ENCODE assay signal across 10 cellular contexts in the genomic region with DNA sequence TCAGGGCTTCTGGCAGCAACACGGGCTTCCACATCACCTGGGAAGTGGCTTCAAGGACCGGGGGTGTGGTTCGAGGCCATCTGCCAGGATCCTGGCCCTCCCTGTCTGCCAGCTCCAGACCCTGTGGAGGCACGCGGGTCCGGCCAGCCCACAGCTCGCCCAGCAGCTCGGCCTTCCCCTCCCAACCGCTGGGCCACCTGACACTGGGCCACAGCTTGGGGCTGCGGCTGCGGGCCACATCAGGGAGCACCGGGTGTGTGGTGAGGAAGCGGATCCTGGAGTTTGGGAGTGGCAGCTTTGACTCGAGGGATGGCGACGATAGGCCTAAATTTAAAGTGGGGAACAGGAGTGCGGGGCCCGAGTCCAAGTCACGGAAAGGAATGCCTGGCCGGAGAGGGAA. TPM values are rescaled to one million over a fixed set of nuclear protein-coding genes. Genes with fewer than 3 reads are reported as not detected.
DNase-seq lines count a peak whose midpoint lies in the region; ATAC-seq and TF ChIP-seq lines count a peak whose summit lies in the region.
"Had no signal": no experiment of that assay in that cellular context is flagged by ENCODE, and none has a peak within 500 bp of the region (broad histone marks: within the 10 kb centered on the region; RNA-seq: fewer than 3 reads in every experiment).

No MANE protein-coding gene starts in this region.

- intact Hi-C loops in CD4-positive, alpha-beta T cell (cut with DNase I, micrococcal nuclease), result no loop called here
- intact Hi-C loops in adrenal gland (cut with DNase I), result no loop called here

- H3K27me3 ChIP-seq in CD4-positive, alpha-beta T cell (ENCODE audit: control insufficient read depth, insufficient read depth, low read length), result no peaks in the 10 kb centered on the region
- H3K27me3 ChIP-seq in Peyer's patch, result no peaks in the 10 kb centered on the region
- H3K27me3 ChIP-seq in fibroblast of lung (ENCODE audit: control insufficient read depth, insufficient read depth, low read length), result no peaks in the 10 kb centered on the region
- H3K27me3 ChIP-seq in parathyroid adenoma (ENCODE audit: control insufficient read depth, insufficient read depth, low read length), result no peaks in the 10 kb centered on the region
- H3K27me3 ChIP-seq in neural progenitor cell, result no peaks in the 10 kb centered on the region
- peaks cover 6% of the 10 kb centered on the region for H3K27me3 ChIP-seq in adrenal gland

- H3F3A ChIP-seq in neural progenitor cell (ENCODE audit: low read depth), result no peaks in the 10 kb centered on the region

- no peak overlapping the region for H3K27ac Mint-ChIP-seq in CD4-positive, alpha-beta T cell
- H3K27ac Mint-ChIP-seq in neural progenitor cell, result no peak overlapping the region

- no peaks in the 10 kb centered on the region for H3K36me3 ChIP-seq in Peyer's patch
- no peaks in the 10 kb centered on the region for H3K36me3 ChIP-seq in fibroblast of lung (ENCODE audit: control insufficient read depth, insufficient read depth, low read length)
- no peaks in the 10 kb centered on the region for H3K36me3 ChIP-seq in parathyroid adenoma (ENCODE audit: control insufficient read depth, insufficient read depth, low read length)
- H3K36me3 ChIP-seq in neural progenitor cell, result no peaks in the 10 kb centered on the region
- H3K36me3 ChIP-seq in adrenal gland (replicated peaks in 1 of 2), result no peaks in the 10 kb centered on the region

- H3K27ac ChIP-seq in CD4-positive, alpha-beta T cell (ENCODE audit: low read depth, low read length), result no peak overlapping the region
- peak overlapping the region; percentile 5 to 55 (median 42) for H3K27ac ChIP-seq in Peyer's patch
- H3K27ac ChIP-seq in fibroblast of lung (ENCODE audit: insufficient read depth, low read length), result no peak overlapping the region
- H3K27ac ChIP-seq in parathyroid adenoma, result peak overlapping the region; percentile 76
- no peak overlapping the region for H3K27ac ChIP-seq in neural progenitor cell
- no peak overlapping the region for H3K27ac ChIP-seq in adrenal gland
- H3K27ac ChIP-seq: epithelial cell of prostate had no signal

- H4K20me1 ChIP-seq in fibroblast of lung (ENCODE audit: control insufficient read depth, extremely low read depth, insufficient read depth, low read length), result no peaks in the 10 kb centered on the region
- no peaks in the 10 kb centered on the region for H4K20me1 ChIP-seq in neural progenitor cell (ENCODE audit: low read depth)

- H3K79me2 ChIP-seq in fibroblast of lung (ENCODE audit: control insufficient read depth, insufficient read depth, low read length), result no peaks in the 10 kb centered on the region
- H3K79me2 ChIP-seq in parathyroid adenoma, result no peaks in the 10 kb centered on the region
- no peaks in the 10 kb centered on the region for H3K79me2 ChIP-seq in neural progenitor cell (ENCODE audit: low read depth)

- peak overlapping the region; percentile 91 for H2AFZ ChIP-seq in fibroblast of lung (ENCODE audit: low read length)
- H2AFZ ChIP-seq in parathyroid adenoma, result peak overlapping the region; percentile 86
- H2AFZ ChIP-seq in neural progenitor cell (replicated peaks), result no peak overlapping the region

- POLR2A ChIA-PET in CD4-positive, alpha-beta T cell (lab: Charles Lee), result interaction anchor here (0.5 to 1.3 kb wide), 5 partner anchors 13 to 124 kb away, joined by 3 to 6 read pairs (median 4); a partner anchor contains a TSS

- ATAC-seq in CD4-positive, alpha-beta T cell (ENCODE audit: poor library complexity), result no peak
- ATAC-seq in HG02798 (IDR thresholded peaks at IDR 0.05; ENCODE audit: poor library complexity, unreplicated experiment), result no peak

- peaks cover 30% of the 10 kb centered on the region for H3K4me1 Mint-ChIP-seq in CD4-positive, alpha-beta T cell (ENCODE audit: low read depth)
- H3K4me1 Mint-ChIP-seq in neural progenitor cell, result peaks cover 2% of the 10 kb centered on the region

- WGBS in adrenal gland, 4 donors, result 52 to 64% (median 55%) methylated on average over 18 to 20 of the region's 20 CpGs

- H3K9me3 ChIP-seq in CD4-positive, alpha-beta T cell (ENCODE audit: control insufficient read depth, low read length), result no peaks in the 10 kb centered on the region
- H3K9me3 ChIP-seq in Peyer's patch (no peaks in the 10 kb centered on the region), fibroblast of lung (ENCODE audit: control insufficient read depth, insufficient read depth, low read depth, low read length) (no peaks in the 10 kb centered on the region), parathyroid adenoma (ENCODE audit: control insufficient read depth, low read length) (no peaks in the 10 kb centered on the region), neural progenitor cell (ENCODE audit: low read depth) (no peaks in the 10 kb centered on the region), adrenal gland (replicated peaks in 1 of 3) (no peaks in the 10 kb centered on the region)

- peak overlapping the region; percentile 50 for H3K9ac ChIP-seq in fibroblast of lung (ENCODE audit: insufficient read depth, low read length)
- no peak overlapping the region for H3K9ac ChIP-seq in parathyroid adenoma
- H3K9ac ChIP-seq in neural progenitor cell, result no peak overlapping the region

- H3K4me3 ChIP-seq in Peyer's patch (peak overlapping the region; percentile 42 to 65 (median 49)), fibroblast of lung (replicated peaks in 1 of 4; ENCODE audit: control extremely low read depth in 1 of 4, insufficient read depth in 1 of 4, low read depth in 3 of 4, low read length in 4 of 4) (peak overlapping the region; percentile 6 to 60 (median 26)), parathyroid adenoma (ENCODE audit: low read depth, low read length) (no peak overlapping the region), neural progenitor cell (no peak overlapping the region), adrenal gland (peak overlapping the region in 2 of 4 donors; percentile 15 to 50)

- no peak for TF ChIP-seq CTCF in CD4-positive, alpha-beta T cell (IDR thresholded peaks at IDR 0.05)
- TF ChIP-seq CTCF in Peyer's patch (IDR thresholded peaks at IDR 0.05) (no peak), fibroblast of lung (conservative IDR thresholded peaks at IDR 0.05 in 1 of 2, IDR thresholded peaks at IDR 0.05 in 1 of 2; ENCODE audit: low read depth in 1 of 2, low read length in 2 of 2) (no peak), parathyroid adenoma (IDR thresholded peaks at IDR 0.05) (no peak), neural progenitor cell (IDR thresholded peaks at IDR 0.05) (no peak), adrenal gland (IDR thresholded peaks at IDR 0.05) (no peak)

- TF ChIP-seq POLR2A in Peyer's patch (IDR thresholded peaks at IDR 0.05), result no peak
- no peak for TF ChIP-seq POLR2A in adrenal gland (IDR thresholded peaks at IDR 0.05)

- CTCF ChIA-PET in CD4-positive, alpha-beta T cell (lab: Charles Lee), result no interaction called here

- peak overlapping the region; percentile 80 for H3K4me3 Mint-ChIP-seq in CD4-positive, alpha-beta T cell
- no peak overlapping the region for H3K4me3 Mint-ChIP-seq in neural progenitor cell

- DNase-seq in CD4-positive, alpha-beta T cell, result no peak
- DNase-seq in Peyer's patch (no peak), fibroblast of lung (ENCODE audit: low read depth in 2 of 2) (no peak), neural progenitor cell (ENCODE audit: low spot score) (no peak), adrenal gland (no peak)
- DNase-seq in activated effector memory CD4-positive, alpha-beta T cell treated with anti-CD3 and anti-CD28 coated beads, Interleukin-2, amount 50 U/mL, for 16 hours, result no peak
- DNase-seq: activated CD4-positive, CD25-positive, alpha-beta regulatory T cell had no signal

- H3K4me1 ChIP-seq in Peyer's patch (peaks cover 0 to 21% (median 12%) of the 10 kb centered on the region in 4 donors), fibroblast of lung (ENCODE audit: control insufficient read depth, extremely low read depth, insufficient read depth, low read length) (peaks cover 9% of the 10 kb centered on the region), parathyroid adenoma (no peaks in the 10 kb centered on the region), neural progenitor cell (no peaks in the 10 kb centered on the region), adrenal gland (replicated peaks in 1 of 2) (peaks cover 0 to 17% of the 10 kb centered on the region in 2 donors)

- peak overlapping the region; percentile 85 for H3K4me2 ChIP-seq in fibroblast of lung (ENCODE audit: extremely low read depth, insufficient read depth, low read length)
- no peak overlapping the region for H3K4me2 ChIP-seq in parathyroid adenoma (ENCODE audit: low read length)
- H3K4me2 ChIP-seq in neural progenitor cell, result no peak overlapping the region

- H3K9me3 Mint-ChIP-seq in CD4-positive, alpha-beta T cell, result no peaks in the 10 kb centered on the region
- no peaks in the 10 kb centered on the region for H3K9me3 Mint-ChIP-seq in neural progenitor cell

- H3K27me3 Mint-ChIP-seq in CD4-positive, alpha-beta T cell, result no peaks in the 10 kb centered on the region
- H3K27me3 Mint-ChIP-seq in neural progenitor cell (ENCODE audit: insufficient read depth, low read depth), result peaks cover 2% of the 10 kb centered on the region

- no peaks in the 10 kb centered on the region for H3K36me3 Mint-ChIP-seq in CD4-positive, alpha-beta T cell (ENCODE audit: low read depth)
- no peaks in the 10 kb centered on the region for H3K36me3 Mint-ChIP-seq in neural progenitor cell

RNA-seq across cellular contexts. Expression of a gene that starts 6.9 kb away (rescaled TPM):
- total RNA-seq in CD4-positive, alpha-beta T cell, result 1 to 10 TPM; 2.9 to 3.4 TPM
- total RNA-seq in Peyer's patch (1 to 10 TPM in 3 of 4 donors, under 1 TPM in 1; 0.94 to 3.3 (median 1.7) TPM), fibroblast of lung (0.77 and 1.5 TPM in 2 replicates), neural progenitor cell (ENCODE audit: low replicate concordance) (1.8 and 6.0 TPM in 2 replicates), adrenal gland (1 to 10 TPM in 5 of 8 donors, under 1 TPM in 3; 0.36 to 4.7 (median 1.8) TPM)
- polyA plus RNA-seq in fibroblast of lung (0.25 and 0.37 TPM in 2 replicates), adrenal gland (1 to 10 TPM in 2 of 3 donors, under 1 TPM in 1; 0.46 to 7.1 (median 4.5) TPM)
- polyA plus RNA-seq in fibroblast of lung (2012), result 1.1 and 1.9 TPM in 2 replicates
- polyA minus RNA-seq in fibroblast of lung (ENCODE audit: low replicate concordance), result 1.0 and 1.2 TPM in 2 replicates

RNA-seq across cellular contexts. Expression of a gene that starts 7.1 kb away (rescaled TPM):
- total RNA-seq in CD4-positive, alpha-beta T cell, result 10 to 100 TPM; 21.7 to 25.1 TPM
- 1 to 10 TPM in 3 of 4 donors, not detected in 1; 1.2 to 2.5 (median 2.3) TPM for total RNA-seq in Peyer's patch
- total RNA-seq in fibroblast of lung, result 23.9 and 27.1 TPM in 2 replicates
- polyA plus RNA-seq in fibroblast of lung, result 24.3 and 34.0 TPM in 2 replicates
- 32.9 and 48.2 TPM in 2 replicates for polyA plus RNA-seq in fibroblast of lung (2012)
- 78.8 and 104 TPM in 2 replicates for polyA minus RNA-seq in fibroblast of lung (ENCODE audit: low replicate concordance)
- total RNA-seq in neural progenitor cell (ENCODE audit: low replicate concordance), result 88.1 and 138 TPM in 2 replicates
- total RNA-seq in adrenal gland, result 10 to 100 TPM in 6 of 8 donors, 1 to 10 TPM in 2; 7.5 to 23.9 (median 16.1) TPM
- 10 to 100 TPM in 2 of 3 donors, 1 to 10 TPM in 1; 6.4 to 20.2 (median 14.4) TPM for polyA plus RNA-seq in adrenal gland

RNA-seq across cellular contexts. Expression of a gene that starts 27.3 kb away (rescaled TPM):
- under 1 TPM; 0.20 to 0.27 TPM for total RNA-seq in CD4-positive, alpha-beta T cell
- total RNA-seq in Peyer's patch, result 10 to 100 TPM; 46.2 to 99.9 (median 75.7) TPM
- total RNA-seq in fibroblast of lung, result 11.8 and 16.0 TPM in 2 replicates
- polyA plus RNA-seq in fibroblast of lung, result 8.3 and 10.0 TPM in 2 replicates
- 8.2 and 11.3 TPM in 2 replicates for polyA plus RNA-seq in fibroblast of lung (2012)
- 10.6 and 20.2 TPM in 2 replicates for polyA minus RNA-seq in fibroblast of lung (ENCODE audit: low replicate concordance)
- 11.4 and 40.0 TPM in 2 replicates for total RNA-seq in neural progenitor cell (ENCODE audit: low replicate concordance)
- total RNA-seq in adrenal gland, result 10 to 100 TPM in 7 of 8 donors, 1 to 10 TPM in 1; 9.7 to 21.2 (median 14.1) TPM
- 10 to 100 TPM in 2 of 3 donors, 1 to 10 TPM in 1; 7.4 to 35.6 (median 17.3) TPM for polyA plus RNA-seq in adrenal gland

RNA-seq across cellular contexts. Expression of a gene that starts 34.4 kb away (rescaled TPM):
- total RNA-seq in CD4-positive, alpha-beta T cell, result 10 to 100 TPM; 51.4 to 60.7 TPM
- 100 to 1,000 TPM in 3 of 4 donors, 10 to 100 TPM in 1; 85.3 to 191 (median 121) TPM for total RNA-seq in Peyer's patch
- 157 and 228 TPM in 2 replicates for total RNA-seq in fibroblast of lung
- 133 and 193 TPM in 2 replicates for polyA plus RNA-seq in fibroblast of lung
- 213 and 279 TPM in 2 replicates for polyA plus RNA-seq in fibroblast of lung (2012)
- polyA minus RNA-seq in fibroblast of lung (ENCODE audit: low replicate concordance), result 562 and 638 TPM in 2 replicates
- 100 and 134 TPM in 2 replicates for total RNA-seq in neural progenitor cell (ENCODE audit: low replicate concordance)
- 100 to 1,000 TPM; 106 to 188 (median 146) TPM for total RNA-seq in adrenal gland
- polyA plus RNA-seq in adrenal gland, result 100 to 1,000 TPM; 142 to 258 (median 212) TPM

RNA-seq across cellular contexts. Expression of a gene that starts 40.4 kb away (rescaled TPM):
- 10 to 100 TPM; 41.3 to 41.8 TPM for total RNA-seq in CD4-positive, alpha-beta T cell
- 10 to 100 TPM in 3 of 4 donors, 1 to 10 TPM in 1; 5.4 to 83.3 (median 41.8) TPM for total RNA-seq in Peyer's patch
- 13.0 and 14.9 TPM in 2 replicates for total RNA-seq in fibroblast of lung
- polyA plus RNA-seq in fibroblast of lung, result 6.9 TPM in 2 replicates
- polyA plus RNA-seq in fibroblast of lung (2012), result 19.6 and 21.3 TPM in 2 replicates
- 4.1 and 8.4 TPM in 2 replicates for polyA minus RNA-seq in fibroblast of lung (ENCODE audit: low replicate concordance)
- 8.7 and 15.9 TPM in 2 replicates for total RNA-seq in neural progenitor cell (ENCODE audit: low replicate concordance)
- total RNA-seq in adrenal gland, result 100 to 1,000 TPM in 1 of 8 donors, 10 to 100 TPM in 7; 13.6 to 108 (median 37.5) TPM
- polyA plus RNA-seq in adrenal gland, result 100 to 1,000 TPM in 2 of 3 donors, 10 to 100 TPM in 1; 40.5 to 133 (median 124) TPM

Comparison
In these comparisons a context has a peak if more than half of its experiments do, and no peak if none do; other contexts are left out.
1. H3K27ac ChIP-seq: peak in Peyer's patch (4 of 4) and parathyroid adenoma (single experiment); none in CD4-positive, alpha-beta T cell (single experiment), fibroblast of lung (single experiment), neural progenitor cell (single experiment) and adrenal gland (0 of 5).
2. H3K4me3 ChIP-seq: peak in Peyer's patch (4 of 4) and fibroblast of lung (4 of 4); none in parathyroid adenoma (single experiment) and neural progenitor cell (single experiment).